Comparison of ENCODE assay signal across 8 cellular contexts in the genomic region with DNA sequence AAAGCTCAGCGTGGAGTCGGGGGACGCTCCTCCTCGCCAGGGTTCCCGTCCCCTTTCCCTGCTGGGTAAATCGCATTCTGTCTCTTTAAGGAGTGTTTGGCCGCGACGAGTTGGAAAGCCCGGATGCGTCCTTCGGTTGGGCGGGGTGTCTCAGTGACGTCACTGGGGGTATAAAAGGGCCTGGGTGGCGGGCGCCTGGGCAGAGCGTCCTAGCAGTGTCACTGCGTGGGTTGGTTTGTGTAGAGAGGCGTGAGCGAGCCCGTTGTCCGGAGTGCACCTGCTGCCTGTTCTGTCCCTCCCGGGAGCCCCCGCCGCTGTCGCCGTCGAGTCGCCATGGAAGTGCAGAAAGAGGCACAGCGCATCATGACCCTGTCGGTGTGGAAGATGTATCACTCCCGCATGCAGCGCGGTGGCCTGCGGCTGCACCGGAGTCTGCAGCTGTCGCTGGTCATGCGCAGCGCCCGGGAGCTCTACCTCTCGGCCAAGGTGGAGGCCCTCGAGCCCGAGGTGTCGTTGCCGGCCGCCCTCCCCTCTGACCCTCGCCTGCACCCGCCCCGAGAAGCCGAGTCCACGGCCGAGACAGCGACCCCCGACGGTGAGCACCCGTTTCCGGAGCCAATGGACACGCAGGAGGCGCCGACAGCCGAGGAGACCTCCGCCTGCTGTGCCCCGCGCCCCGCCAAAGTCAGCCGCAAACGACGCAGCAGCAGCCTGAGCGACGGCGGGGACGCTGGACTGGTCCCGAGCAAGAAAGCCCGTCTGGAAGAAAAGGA. TPM values are rescaled to one million over a fixed set of nuclear protein-coding genes. Genes with fewer than 3 reads are reported as not detected.
DNase-seq lines count a peak whose midpoint lies in the region; ATAC-seq and TF ChIP-seq lines count a peak whose summit lies in the region.

No MANE protein-coding gene starts in this region.

- H3K9me3 ChIP-seq in spleen, result no peaks in the 10 kb centered on the region

- H3K27me3 ChIP-seq in spleen (replicated peaks in 1 of 7), result no peaks in the 10 kb centered on the region

- peak overlapping the region; percentile 89 to 97 for H3K4me3 ChIP-seq in cardiac fibroblast (replicated peaks in 1 of 2; ENCODE audit: low read depth in 2 of 2, low read length in 2 of 2)
- peak overlapping the region; percentile 86 to 99 (median 97) for H3K4me3 ChIP-seq in spleen

- peak; percentile 34 for ATAC-seq in GM18498 (IDR thresholded peaks at IDR 0.05; ENCODE audit: unreplicated experiment)
- peak; percentile 27 for ATAC-seq in HG03175 (IDR thresholded peaks at IDR 0.05; ENCODE audit: unreplicated experiment)
- ATAC-seq in HG03139 (IDR thresholded peaks at IDR 0.05; ENCODE audit: unreplicated experiment), result no peak

- WGBS in spleen, 5 donors, result 0% methylated on average over 19 to 74 of the region's 74 CpGs

- no peaks in the 10 kb centered on the region for H3K36me3 ChIP-seq in spleen

- TF ChIP-seq CTCF in cardiac fibroblast (IDR thresholded peaks at IDR 0.05; ENCODE audit: low read depth, low read length), result no peak
- peak in 8 of 11 experiments; percentile 8 to 50 (median 22) for TF ChIP-seq CTCF in spleen (IDR thresholded peaks at IDR 0.05 in 8 of 11, conservative IDR thresholded peaks at IDR 0.05 in 3 of 11)

- peaks cover 31 to 67% (median 51%) of the 10 kb centered on the region in 6 donors for H3K4me1 ChIP-seq in spleen

- peak; percentile 30 for DNase-seq in NCI-H345 treated with DMSO at 0.1 percent for 48 hours (lab: John Stamatoyannopoulos, UW; ENCODE audit: unreplicated experiment)
- peak; percentile 92 to 97 (median 95) for DNase-seq in activated CD4-positive, CD25-positive, alpha-beta regulatory T cell (lab: John Stamatoyannopoulos, UW)
- DNase-seq in cardiac fibroblast (ENCODE audit: low read depth in 2 of 2), result peak; percentile 97 to 98
- DNase-seq in inferior parietal cortex (ENCODE audit: extremely low spot score), result peak; percentile 97
- DNase-seq in spleen, result peak; percentile 98

- H3K27ac ChIP-seq in spleen, result peak overlapping the region; percentile 94 to 100 (median 98)

- peak; percentile 100 for TF ChIP-seq POLR2A in spleen (IDR thresholded peaks at IDR 0.05)

- intact Hi-C loops in spleen (cut with DNase I; ENCODE audit: low total_unique reads), result loop anchor here (5.0 kb wide), 1 partner anchor 51 kb away; a partner anchor contains a TSS

RNA-seq across cellular contexts. Expression of a gene that starts 2.8 kb away (rescaled TPM):
- total RNA-seq in spleen, result 100 to 1,000 TPM in 4 of 7 donors, 10 to 100 TPM in 3; 59.7 to 131 (median 104) TPM
- 10 to 100 TPM; 56.7 to 92.2 (median 76.6) TPM for polyA plus RNA-seq in spleen

RNA-seq across cellular contexts. Expression of a gene that starts 2.9 kb away (rescaled TPM):
- 10 to 100 TPM; 43.8 to 89.5 (median 55.8) TPM for total RNA-seq in spleen
- polyA plus RNA-seq in spleen, result 10 to 100 TPM; 78.3 to 98.0 (median 93.7) TPM

RNA-seq across cellular contexts. Expression of a gene that starts 35.0 kb away (rescaled TPM):
- 10 to 100 TPM; 22.0 to 47.0 (median 37.7) TPM for total RNA-seq in spleen
- 10 to 100 TPM in 1 of 3 donors, 1 to 10 TPM in 2; 5.5 to 32.8 (median 7.1) TPM for polyA plus RNA-seq in spleen

RNA-seq across cellular contexts. Expression of a gene that starts 36.5 kb away (rescaled TPM):
- 10 to 100 TPM; 27.7 to 72.8 (median 37.5) TPM for total RNA-seq in spleen
- 100 to 1,000 TPM in 2 of 3 donors, 10 to 100 TPM in 1; 76.2 to 109 (median 107) TPM for polyA plus RNA-seq in spleen

RNA-seq across cellular contexts. Expression of a gene that starts 50.4 kb away (rescaled TPM):
- total RNA-seq in spleen, result 10 to 100 TPM; 35.5 to 69.4 (median 50.0) TPM
- polyA plus RNA-seq in spleen, result 10 to 100 TPM; 63.7 to 86.9 (median 68.0) TPM

Comparison
In these comparisons a context has a peak if more than half of its experiments do, and no peak if none do; other contexts are left out.
1. DNase-seq: peak in every context shown above with its lines; median percentile 98 in spleen; 98 in cardiac fibroblast; 97 in inferior parietal cortex; 95 in activated CD4-positive, CD25-positive, alpha-beta regulatory T cell; 30 in NCI-H345 treated with DMSO at 0.1 percent for 48 hours.